In the genomic region with DNA sequence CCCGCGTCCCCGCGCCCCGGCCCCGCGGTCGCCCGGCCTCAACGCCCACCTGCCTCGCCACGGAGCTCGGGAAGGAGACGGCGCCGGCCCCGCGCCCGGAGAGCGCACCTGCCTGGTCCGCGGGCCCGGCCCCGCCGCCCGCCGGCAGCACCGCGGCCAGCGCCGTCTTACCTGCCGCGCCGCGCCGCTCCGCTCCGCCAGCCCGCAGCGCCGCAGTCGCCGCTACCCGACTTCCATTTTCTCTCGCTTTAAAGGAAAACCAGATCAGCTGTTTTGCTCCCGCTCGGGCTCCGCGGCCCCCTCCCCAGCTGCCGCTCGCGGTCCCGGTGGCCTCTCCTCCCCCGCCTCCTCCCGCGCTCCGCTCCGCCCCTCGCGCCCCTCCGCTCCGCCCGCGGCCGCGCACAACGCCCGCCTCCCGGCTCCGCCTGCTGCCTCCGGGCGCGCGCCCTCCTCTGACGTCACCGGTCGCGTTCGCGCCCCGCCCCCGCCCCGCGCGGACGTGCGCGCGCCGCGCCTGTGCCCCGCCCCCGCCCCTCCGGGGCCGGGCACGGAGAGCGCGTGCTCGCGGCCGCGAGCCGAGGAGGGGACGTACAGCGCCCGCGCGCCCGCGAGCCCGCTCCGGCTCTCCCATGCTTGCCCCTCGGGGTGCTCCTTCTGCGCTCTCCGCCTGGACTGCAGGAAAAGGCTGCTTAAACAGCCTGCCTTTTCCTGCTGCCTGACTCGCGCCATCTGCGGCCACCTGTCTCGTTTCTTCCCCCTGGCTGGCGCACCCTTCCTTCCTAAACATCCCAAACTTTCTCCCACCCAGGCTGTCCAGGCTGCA, we compare ENCODE assay signal across 8 cellular contexts. TPM values are rescaled to one million over a fixed set of nuclear protein-coding genes. Genes with fewer than 3 reads are reported as not detected.
DNase-seq lines count a peak whose midpoint lies in the region; TF ChIP-seq lines count a peak whose summit lies in the region.

A gene (minus strand): TSS at position 338 of the 823 bp plus-strand sequence.

- H3K4me1 Mint-ChIP-seq in H9, result peaks cover 16 to 21% of the 10 kb centered on the region in 2 experiments
- H3K4me1 Mint-ChIP-seq in activated naive CD4-positive, alpha-beta T cell treated with anti-CD3 and anti-CD28 coated beads for 36 hours (ENCODE audit: low read depth), result peaks cover 9% of the 10 kb centered on the region

- H3K36me3 ChIP-seq in MM.1S (replicated peaks; ENCODE audit: insufficient read depth, low read length), result no peaks in the 10 kb centered on the region
- H3K36me3 ChIP-seq in SJSA1, result no peaks in the 10 kb centered on the region

- no peak within 1 kb of the TSS for H2AK5ac ChIP-seq in H9 (ENCODE audit: insufficient read length, low read length)

- no peak within 1 kb of the TSS for H3K14ac ChIP-seq in H9 (ENCODE audit: insufficient read depth, low read length)

- H3T11ph ChIP-seq in H9 (ENCODE audit: low read length), result no peak within 1 kb of the TSS

- H3K56ac ChIP-seq in H9 (ENCODE audit: insufficient read length, low read depth, low read length), result no peak within 1 kb of the TSS

- peak within 1 kb of the TSS; percentile 76 to 88 for H3K4me3 Mint-ChIP-seq in H9
- H3K4me3 Mint-ChIP-seq in activated naive CD4-positive, alpha-beta T cell treated with anti-CD3 and anti-CD28 coated beads for 36 hours, result peak within 1 kb of the TSS; percentile 87

- H3K79me2 ChIP-seq in H9 (ENCODE audit: insufficient read depth, low read length), result no peaks in the 10 kb centered on the region
- H3K79me2 ChIP-seq in MM.1S (ENCODE audit: low read length), result no peaks in the 10 kb centered on the region

- H3K27ac ChIP-seq in H9 (ENCODE audit: insufficient read length, low read depth, low read length) (no peak within 1 kb of the TSS), MM.1S (ENCODE audit: low read length) (no peak within 1 kb of the TSS), SJSA1 (no peak within 1 kb of the TSS), substantia nigra (ENCODE audit: low read depth, low read length, poor library complexity, severe bottlenecking) (peak within 1 kb of the TSS; percentile 92)

- WGBS in H9 (ENCODE audit: extremely low coverage, insufficient read length, low lambda C conversion rate), result no CpG with 5 or more reads among the region's 120 CpGs

- peak within 1 kb of the TSS; percentile 71 to 91 (median 83) for H3K27ac Mint-ChIP-seq in H9
- peak within 1 kb of the TSS; percentile 80 for H3K27ac Mint-ChIP-seq in activated naive CD4-positive, alpha-beta T cell treated with anti-CD3 and anti-CD28 coated beads for 36 hours

- H3K9me3 Mint-ChIP-seq in H9, result peaks cover under 1 to 6% of the 10 kb centered on the region in 2 experiments
- H3K9me3 Mint-ChIP-seq in activated naive CD4-positive, alpha-beta T cell treated with anti-CD3 and anti-CD28 coated beads for 36 hours, result no peaks in the 10 kb centered on the region

- H3K23me2 ChIP-seq in H9 (ENCODE audit: insufficient read length, low read depth, low read length, poor library complexity, severe bottlenecking), result peaks cover 4% of the 10 kb centered on the region

- H3K36me3 Mint-ChIP-seq in H9 (ENCODE audit: insufficient read depth in 1 of 3, low read depth in 3 of 3), result no peaks in the 10 kb centered on the region; a peak in 1 of 7 replicates
- no peaks in the 10 kb centered on the region for H3K36me3 Mint-ChIP-seq in activated naive CD4-positive, alpha-beta T cell treated with anti-CD3 and anti-CD28 coated beads for 36 hours (ENCODE audit: low read depth)

- H3K9me2 ChIP-seq in MM.1S (replicated peaks; ENCODE audit: insufficient read depth, low read length), result no peaks in the 10 kb centered on the region

- CTCF ChIA-PET in activated naive CD4-positive, alpha-beta T cell treated with anti-CD3 and anti-CD28 coated beads for 36 hours (lab: Charles Lee), result no interaction called here

- H2AFZ ChIP-seq in H9 (ENCODE audit: low read length) (no peak within 1 kb of the TSS), MM.1S (ENCODE audit: low read length) (peak within 1 kb of the TSS; percentile 85)

- H2BK120ac ChIP-seq in H9 (ENCODE audit: low read depth, low read length, poor library complexity, severe bottlenecking), result no peak within 1 kb of the TSS

- no peaks in the 10 kb centered on the region for H3K79me1 ChIP-seq in H9 (ENCODE audit: insufficient read depth, low read depth, low read length, poor library complexity, severe bottlenecking)

- no peaks in the 10 kb centered on the region for H3K4me1 ChIP-seq in H9 (ENCODE audit: insufficient read depth, low read length)
- 0 out of 2 replicates have a peak, but pooled peaks cover 3% of the 10 kb centered on the region for H3K4me1 ChIP-seq in MM.1S (ENCODE audit: low read length)
- H3K4me1 ChIP-seq in SJSA1 (replicated peaks), result peaks cover 8% of the 10 kb centered on the region

- peak within 1 kb of the TSS; percentile 54 for H3K4me2 ChIP-seq in H9 (ENCODE audit: insufficient read depth, insufficient read length, low read length)
- peak within 1 kb of the TSS; percentile 83 for H3K4me2 ChIP-seq in MM.1S (ENCODE audit: low read depth, low read length)

- H3K23ac ChIP-seq in H9 (ENCODE audit: insufficient read length, low read depth, low read length), result no peak within 1 kb of the TSS

- H3K4ac ChIP-seq in H9 (ENCODE audit: low read depth, low read length), result no peak within 1 kb of the TSS

- no peak within 1 kb of the TSS for H4K8ac ChIP-seq in H9 (replicated peaks; ENCODE audit: insufficient read length, low read depth, low read length)

- no peaks in the 10 kb centered on the region for H3K9me3 ChIP-seq in H9 (ENCODE audit: control insufficient read depth, low read depth, low read length)
- no peaks in the 10 kb centered on the region for H3K9me3 ChIP-seq in MM.1S (replicated peaks; ENCODE audit: insufficient read depth, low read length)
- H3K9me3 ChIP-seq in SJSA1 (replicated peaks), result no peaks in the 10 kb centered on the region

- peaks cover 17% of the 10 kb centered on the region for H3K27me3 Mint-ChIP-seq in H9 (ENCODE audit: low read depth)
- peaks cover 8% of the 10 kb centered on the region for H3K27me3 Mint-ChIP-seq in activated naive CD4-positive, alpha-beta T cell treated with anti-CD3 and anti-CD28 coated beads for 36 hours (ENCODE audit: low read depth)

- no peak within 1 kb of the TSS for H2BK20ac ChIP-seq in H9 (ENCODE audit: low read depth, low read length, poor library complexity, severe bottlenecking)

- H3K4me3 ChIP-seq in MM.1S (ENCODE audit: low read length) (peak within 1 kb of the TSS; percentile 61), SJSA1 (peak within 1 kb of the TSS; percentile 55)

- H3K9ac ChIP-seq in H9 (ENCODE audit: extremely low read depth, insufficient read length, low read length) (no peak within 1 kb of the TSS), MM.1S (ENCODE audit: low read length) (peak within 1 kb of the TSS; percentile 49; the same call in 1 of the 2 replicates)

- H3F3A ChIP-seq in MM.1S (ENCODE audit: insufficient read depth, low read length), result no peaks in the 10 kb centered on the region

- DNase-seq in ELF-1 (ENCODE audit: low read depth, low spot score) (peak; percentile 79), H9 (peak; percentile 84), MM.1S (peak; percentile 88), SJSA1 (ENCODE audit: low read depth in 1 of 2, low spot score in 2 of 2) (peak; percentile 44 to 72), globus pallidus (ENCODE audit: low spot score) (peak; percentile 94), nucleus accumbens (lab: John Stamatoyannopoulos, UW) (peak in 55 of 56 donors; percentile 28 to 97 (median 86)), substantia nigra (lab: John Stamatoyannopoulos, UW) (peak in 48 of 49 donors; percentile 41 to 97 (median 84))
- DNase-seq in activated naive CD4-positive, alpha-beta T cell treated with anti-CD3 and anti-CD28 coated beads for 36 hours, result peak; percentile 78

- TF ChIP-seq CTCF in H9 (conservative IDR thresholded peaks at IDR 0.05) (no peak), MM.1S (IDR thresholded peaks at IDR 0.05; ENCODE audit: low read length) (no peak)

- intact Hi-C loops in activated naive CD4-positive, alpha-beta T cell treated with anti-CD3 and anti-CD28 coated beads for 36 hours (cut with micrococcal nuclease), result loop anchor here (10.0 kb wide), 1 partner anchor 376 kb away; no protein-coding TSS in a partner anchor

- no peak within 1 kb of the TSS for H4K91ac ChIP-seq in H9 (ENCODE audit: insufficient read length, low read depth, low read length)

- no peak within 1 kb of the TSS for H2BK5ac ChIP-seq in H9 (ENCODE audit: insufficient read length, low read length)

- H3K27me3 ChIP-seq in H9 (ENCODE audit: insufficient read depth, low read length) (no peaks in the 10 kb centered on the region), MM.1S (replicated peaks; ENCODE audit: insufficient read depth, low read length) (no peaks in the 10 kb centered on the region; the same call in 1 of the 2 replicates), SJSA1 (replicated peaks) (peaks cover 17% of the 10 kb centered on the region)

- H4K20me1 ChIP-seq in H9 (ENCODE audit: control insufficient read depth, insufficient read depth, insufficient read length), result no peaks in the 10 kb centered on the region
- H4K20me1 ChIP-seq in MM.1S (ENCODE audit: insufficient read depth, low read length), result no peaks in the 10 kb centered on the region; the same call in 1 of the 2 replicates

- no peak within 1 kb of the TSS for H2BK12ac ChIP-seq in H9 (ENCODE audit: insufficient read length, low read depth, low read length)

- H2BK15ac ChIP-seq in H9 (ENCODE audit: low read depth, low read length), result no peak within 1 kb of the TSS

- no peak within 1 kb of the TSS for H4K5ac ChIP-seq in H9 (ENCODE audit: insufficient read length, low read depth, low read length)

- no peak within 1 kb of the TSS for H3K18ac ChIP-seq in H9 (ENCODE audit: insufficient read length, low read depth, low read length)

RNA-seq across cellular contexts. Expression of the gene that starts here (rescaled TPM):
- total RNA-seq in H9 (2021), result 1.9 and 4.2 TPM in 2 replicates
- not detected in 2 replicates for total RNA-seq in SJSA1 (2014; rRNA removed; shearing (Covaris generic))
- total RNA-seq in activated naive CD4-positive, alpha-beta T cell treated with anti-CD3 and anti-CD28 coated beads for 36 hours, result 1 to 10 TPM in 1 of 2 experiments, under 1 TPM in 1; 0.99 to 1.0 TPM

Comparison
In these comparisons a context has a peak if more than half of its experiments do, and no peak if none do; other contexts are left out.
1. Peak in DNase-seq and H3K4me3 ChIP-seq in SJSA1; RNA of the gene not detected or under 1 TPM.